ENCODE assay signal across 1 cellular context in the genomic region with DNA sequence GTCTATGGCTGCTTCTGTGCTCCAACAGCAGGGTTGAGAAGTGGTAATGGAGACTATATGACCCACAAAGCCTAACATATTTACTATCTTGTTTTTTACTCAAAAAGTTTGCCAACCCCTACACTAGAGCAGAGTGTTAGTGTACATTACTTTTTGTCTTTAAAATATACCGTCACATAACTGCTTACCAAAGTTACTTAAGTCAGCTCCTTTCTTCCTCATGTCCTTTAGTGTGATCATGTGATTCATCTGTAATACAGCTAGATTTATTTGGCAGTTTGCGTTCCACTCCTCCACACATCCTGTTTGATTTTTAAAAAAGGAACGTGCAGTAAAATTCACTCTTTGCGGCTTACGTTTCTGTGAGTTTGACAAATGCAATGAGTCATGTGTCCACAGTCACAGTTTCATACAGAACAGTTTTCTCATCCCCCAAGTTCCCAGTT.
A peak's percentile ranks its signal among the peaks of the same experiment; 100 is the strongest.
TF ChIP-seq lines count a peak whose summit lies in the region.

No MANE protein-coding gene starts in this region.

TF ChIP-seq in GM12878, 131 proteins besides CTCF, POLR2A, EP300 and RAD21 (continued from another document):
- TF ChIP-seq, protein P1, sequence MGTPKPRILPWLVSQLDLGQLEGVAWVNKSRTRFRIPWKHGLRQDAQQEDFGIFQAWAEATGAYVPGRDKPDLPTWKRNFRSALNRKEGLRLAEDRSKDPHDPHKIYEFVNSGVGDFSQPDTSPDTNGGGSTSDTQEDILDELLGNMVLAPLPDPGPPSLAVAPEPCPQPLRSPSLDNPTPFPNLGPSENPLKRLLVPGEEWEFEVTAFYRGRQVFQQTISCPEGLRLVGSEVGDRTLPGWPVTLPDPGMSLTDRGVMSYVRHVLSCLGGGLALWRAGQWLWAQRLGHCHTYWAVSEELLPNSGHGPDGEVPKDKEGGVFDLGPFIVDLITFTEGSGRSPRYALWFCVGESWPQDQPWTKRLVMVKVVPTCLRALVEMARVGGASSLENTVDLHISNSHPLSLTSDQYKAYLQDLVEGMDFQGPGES (IDR thresholded peaks at IDR 0.05), result no peak
- 0 out of 2 replicates have a peak, but pooled peaks have one; percentile 63 for TF ChIP-seq ASH2L (IDR thresholded peaks at IDR 0.05; ENCODE audit: borderline replicate concordance, low read depth)
- peak; percentile 44; the same call in 1 of the 2 replicates for TF ChIP-seq NFIC (IDR thresholded peaks at IDR 0.05; ENCODE audit: low read depth, low read length)
- TF ChIP-seq CREB1 (IDR thresholded peaks at IDR 0.05; ENCODE audit: low read depth), result no peak
- TF ChIP-seq MYB (IDR thresholded peaks at IDR 0.05; ENCODE audit: borderline replicate concordance, low read depth, low read length), result no peak
- TF ChIP-seq TAF1 (IDR thresholded peaks at IDR 0.05; ENCODE audit: borderline replicate concordance, low read depth, low read length), result no peak
- TF ChIP-seq SUPT20H (IDR thresholded peaks at IDR 0.05; ENCODE audit: borderline replicate concordance, control insufficient read depth, low read depth, low read length), result no peak
- TF ChIP-seq, protein P2, sequence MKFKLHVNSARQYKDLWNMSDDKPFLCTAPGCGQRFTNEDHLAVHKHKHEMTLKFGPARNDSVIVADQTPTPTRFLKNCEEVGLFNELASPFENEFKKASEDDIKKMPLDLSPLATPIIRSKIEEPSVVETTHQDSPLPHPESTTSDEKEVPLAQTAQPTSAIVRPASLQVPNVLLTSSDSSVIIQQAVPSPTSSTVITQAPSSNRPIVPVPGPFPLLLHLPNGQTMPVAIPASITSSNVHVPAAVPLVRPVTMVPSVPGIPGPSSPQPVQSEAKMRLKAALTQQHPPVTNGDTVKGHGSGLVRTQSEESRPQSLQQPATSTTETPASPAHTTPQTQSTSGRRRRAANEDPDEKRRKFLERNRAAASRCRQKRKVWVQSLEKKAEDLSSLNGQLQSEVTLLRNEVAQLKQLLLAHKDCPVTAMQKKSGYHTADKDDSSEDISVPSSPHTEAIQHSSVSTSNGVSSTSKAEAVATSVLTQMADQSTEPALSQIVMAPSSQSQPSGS (IDR thresholded peaks at IDR 0.05; ENCODE audit: low read length), result peak; percentile 57
- TF ChIP-seq RB1 (IDR thresholded peaks at IDR 0.05; ENCODE audit: borderline replicate concordance), result no peak
- no peak for TF ChIP-seq SMARCA5 (IDR thresholded peaks at IDR 0.05)
- no peak for TF ChIP-seq SUZ12 (IDR thresholded peaks at IDR 0.05; ENCODE audit: unreplicated experiment)
- no peak for TF ChIP-seq EED (IDR thresholded peaks at IDR 0.05; ENCODE audit: low read depth)
- TF ChIP-seq NFXL1 (IDR thresholded peaks at IDR 0.05; ENCODE audit: borderline replicate concordance), result no peak
- TF ChIP-seq CHD2 (IDR thresholded peaks at IDR 0.05; ENCODE audit: borderline replicate concordance, low read depth, low read length), result no peak
- no peak for TF ChIP-seq LARP7 (IDR thresholded peaks at IDR 0.05)
- TF ChIP-seq, protein P3, sequence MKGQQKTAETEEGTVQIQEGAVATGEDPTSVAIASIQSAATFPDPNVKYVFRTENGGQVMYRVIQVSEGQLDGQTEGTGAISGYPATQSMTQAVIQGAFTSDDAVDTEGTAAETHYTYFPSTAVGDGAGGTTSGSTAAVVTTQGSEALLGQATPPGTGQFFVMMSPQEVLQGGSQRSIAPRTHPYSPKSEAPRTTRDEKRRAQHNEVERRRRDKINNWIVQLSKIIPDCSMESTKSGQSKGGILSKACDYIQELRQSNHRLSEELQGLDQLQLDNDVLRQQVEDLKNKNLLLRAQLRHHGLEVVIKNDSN (IDR thresholded peaks at IDR 0.05; ENCODE audit: borderline replicate concordance, extremely low read length, insufficient read depth, low read depth, low read length), result peak; percentile 5
- TF ChIP-seq, protein P4, sequence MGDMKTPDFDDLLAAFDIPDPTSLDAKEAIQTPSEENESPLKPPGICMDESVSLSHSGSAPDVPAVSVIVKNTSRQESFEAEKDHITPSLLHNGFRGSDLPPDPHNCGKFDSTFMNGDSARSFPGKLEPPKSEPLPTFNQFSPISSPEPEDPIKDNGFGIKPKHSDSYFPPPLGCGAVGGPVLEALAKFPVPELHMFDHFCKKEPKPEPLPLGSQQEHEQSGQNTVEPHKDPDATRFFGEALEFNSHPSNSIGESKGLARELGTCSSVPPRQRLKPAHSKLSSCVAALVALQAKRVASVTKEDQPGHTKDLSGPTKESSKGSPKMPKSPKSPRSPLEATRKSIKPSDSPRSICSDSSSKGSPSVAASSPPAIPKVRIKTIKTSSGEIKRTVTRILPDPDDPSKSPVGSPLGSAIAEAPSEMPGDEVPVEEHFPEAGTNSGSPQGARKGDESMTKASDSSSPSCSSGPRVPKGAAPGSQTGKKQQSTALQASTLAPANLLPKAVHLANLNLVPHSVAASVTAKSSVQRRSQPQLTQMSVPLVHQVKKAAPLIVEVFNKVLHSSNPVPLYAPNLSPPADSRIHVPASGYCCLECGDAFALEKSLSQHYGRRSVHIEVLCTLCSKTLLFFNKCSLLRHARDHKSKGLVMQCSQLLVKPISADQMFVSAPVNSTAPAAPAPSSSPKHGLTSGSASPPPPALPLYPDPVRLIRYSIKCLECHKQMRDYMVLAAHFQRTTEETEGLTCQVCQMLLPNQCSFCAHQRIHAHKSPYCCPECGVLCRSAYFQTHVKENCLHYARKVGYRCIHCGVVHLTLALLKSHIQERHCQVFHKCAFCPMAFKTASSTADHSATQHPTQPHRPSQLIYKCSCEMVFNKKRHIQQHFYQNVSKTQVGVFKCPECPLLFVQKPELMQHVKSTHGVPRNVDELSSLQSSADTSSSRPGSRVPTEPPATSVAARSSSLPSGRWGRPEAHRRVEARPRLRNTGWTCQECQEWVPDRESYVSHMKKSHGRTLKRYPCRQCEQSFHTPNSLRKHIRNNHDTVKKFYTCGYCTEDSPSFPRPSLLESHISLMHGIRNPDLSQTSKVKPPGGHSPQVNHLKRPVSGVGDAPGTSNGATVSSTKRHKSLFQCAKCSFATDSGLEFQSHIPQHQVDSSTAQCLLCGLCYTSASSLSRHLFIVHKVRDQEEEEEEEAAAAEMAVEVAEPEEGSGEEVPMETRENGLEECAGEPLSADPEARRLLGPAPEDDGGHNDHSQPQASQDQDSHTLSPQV (IDR thresholded peaks at IDR 0.05), result no peak
- TF ChIP-seq, protein P5, sequence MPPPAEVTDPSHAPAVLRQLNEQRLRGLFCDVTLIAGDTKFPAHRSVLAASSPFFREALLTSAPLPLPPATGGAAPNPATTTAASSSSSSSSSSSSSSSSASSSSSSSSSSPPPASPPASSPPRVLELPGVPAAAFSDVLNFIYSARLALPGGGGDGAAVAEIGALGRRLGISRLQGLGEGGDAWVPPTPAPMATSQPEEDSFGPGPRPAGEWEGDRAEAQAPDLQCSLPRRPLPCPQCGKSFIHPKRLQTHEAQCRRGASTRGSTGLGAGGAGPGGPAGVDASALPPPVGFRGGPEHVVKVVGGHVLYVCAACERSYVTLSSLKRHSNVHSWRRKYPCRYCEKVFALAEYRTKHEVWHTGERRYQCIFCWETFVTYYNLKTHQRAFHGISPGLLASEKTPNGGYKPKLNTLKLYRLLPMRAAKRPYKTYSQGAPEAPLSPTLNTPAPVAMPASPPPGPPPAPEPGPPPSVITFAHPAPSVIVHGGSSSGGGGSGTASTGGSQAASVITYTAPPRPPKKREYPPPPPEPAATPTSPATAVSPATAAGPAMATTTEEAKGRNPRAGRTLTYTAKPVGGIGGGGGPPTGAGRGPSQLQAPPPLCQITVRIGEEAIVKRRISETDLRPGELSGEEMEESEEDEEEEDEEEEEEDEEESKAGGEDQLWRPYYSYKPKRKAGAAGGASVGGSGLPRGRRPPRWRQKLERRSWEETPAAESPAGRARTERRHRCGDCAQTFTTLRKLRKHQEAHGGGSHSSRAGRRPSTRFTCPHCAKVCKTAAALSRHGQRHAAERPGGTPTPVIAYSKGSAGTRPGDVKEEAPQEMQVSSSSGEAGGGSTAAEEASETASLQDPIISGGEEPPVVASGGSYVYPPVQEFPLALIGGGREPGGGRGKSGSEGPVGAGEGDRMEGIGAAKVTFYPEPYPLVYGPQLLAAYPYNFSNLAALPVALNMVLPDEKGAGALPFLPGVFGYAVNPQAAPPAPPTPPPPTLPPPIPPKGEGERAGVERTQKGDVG (CRISPR knock-in tag; IDR thresholded peaks at IDR 0.05), result no peak
- no peak for TF ChIP-seq EGR1 (IDR thresholded peaks at IDR 0.05; ENCODE audit: borderline replicate concordance in 1 of 2, low read depth in 2 of 2, low read length in 2 of 2)
- peak; percentile 62; the same call in 1 of the 2 replicates for TF ChIP-seq FOXM1 (IDR thresholded peaks at IDR 0.05; ENCODE audit: low read depth, low read length)
- TF ChIP-seq BCL11A (IDR thresholded peaks at IDR 0.05; ENCODE audit: low read depth, low read length), result no peak
- no peak for TF ChIP-seq ZNF384 (IDR thresholded peaks at IDR 0.05; ENCODE audit: borderline replicate concordance, low read depth, low read length)
- peak; percentile 72 to 76; a peak in 3 of 4 replicates for TF ChIP-seq BHLHE40 (IDR thresholded peaks at IDR 0.05; ENCODE audit: borderline replicate concordance in 1 of 2, low read depth in 2 of 2, low read length in 1 of 2)
- TF ChIP-seq MEF2B (IDR thresholded peaks at IDR 0.05; ENCODE audit: partially characterized antibody, poor library complexity, severe bottlenecking), result no peak
- no peak for TF ChIP-seq STAT3 (IDR thresholded peaks at IDR 0.05; ENCODE audit: low read depth, low read length)
- TF ChIP-seq ZNF274 (IDR thresholded peaks at IDR 0.05; ENCODE audit: insufficient read depth, insufficient read length), result no peak
- no peak for TF ChIP-seq BACH1 (IDR thresholded peaks at IDR 0.05; ENCODE audit: borderline replicate concordance)
- peak; percentile 75 for TF ChIP-seq RAD51 (IDR thresholded peaks at IDR 0.05)
- TF ChIP-seq IKZF1 (conservative IDR thresholded peaks at IDR 0.05), result no peak
- no peak for TF ChIP-seq PAX8 (IDR thresholded peaks at IDR 0.05)
- TF ChIP-seq SPI1 (IDR thresholded peaks at IDR 0.05; ENCODE audit: borderline replicate concordance, insufficient read depth, low read depth, low read length), result no peak
- 0 out of 2 replicates have a peak, but pooled peaks have one; percentile 18 for TF ChIP-seq CREM (IDR thresholded peaks at IDR 0.05; ENCODE audit: low read depth)
- no peak for TF ChIP-seq CEBPB (IDR thresholded peaks at IDR 0.05; ENCODE audit: borderline replicate concordance in 1 of 2, low read depth in 2 of 2, low read length in 2 of 2)
- 0 out of 2 replicates have a peak, but pooled peaks have one; percentile 43 for TF ChIP-seq MEF2A (IDR thresholded peaks at IDR 0.05; ENCODE audit: insufficient read depth, low read depth, low read length)
- TF ChIP-seq RUNX3 (IDR thresholded peaks at IDR 0.05; ENCODE audit: low read length), result peak; percentile 71
- TF ChIP-seq CBX5 (IDR thresholded peaks at IDR 0.05; ENCODE audit: low read depth), result no peak
- TF ChIP-seq, protein P6, sequence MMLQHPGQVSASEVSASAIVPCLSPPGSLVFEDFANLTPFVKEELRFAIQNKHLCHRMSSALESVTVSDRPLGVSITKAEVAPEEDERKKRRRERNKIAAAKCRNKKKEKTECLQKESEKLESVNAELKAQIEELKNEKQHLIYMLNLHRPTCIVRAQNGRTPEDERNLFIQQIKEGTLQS (IDR thresholded peaks at IDR 0.05; ENCODE audit: borderline replicate concordance, extremely low read depth, low read depth, low read length), result no peak
- TF ChIP-seq, protein P7, sequence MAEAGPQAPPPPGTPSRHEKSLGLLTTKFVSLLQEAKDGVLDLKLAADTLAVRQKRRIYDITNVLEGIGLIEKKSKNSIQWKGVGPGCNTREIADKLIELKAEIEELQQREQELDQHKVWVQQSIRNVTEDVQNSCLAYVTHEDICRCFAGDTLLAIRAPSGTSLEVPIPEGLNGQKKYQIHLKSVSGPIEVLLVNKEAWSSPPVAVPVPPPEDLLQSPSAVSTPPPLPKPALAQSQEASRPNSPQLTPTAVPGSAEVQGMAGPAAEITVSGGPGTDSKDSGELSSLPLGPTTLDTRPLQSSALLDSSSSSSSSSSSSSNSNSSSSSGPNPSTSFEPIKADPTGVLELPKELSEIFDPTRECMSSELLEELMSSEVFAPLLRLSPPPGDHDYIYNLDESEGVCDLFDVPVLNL (IDR thresholded peaks at IDR 0.05; ENCODE audit: low read depth, low read length), result no peak
- TF ChIP-seq, protein P8, sequence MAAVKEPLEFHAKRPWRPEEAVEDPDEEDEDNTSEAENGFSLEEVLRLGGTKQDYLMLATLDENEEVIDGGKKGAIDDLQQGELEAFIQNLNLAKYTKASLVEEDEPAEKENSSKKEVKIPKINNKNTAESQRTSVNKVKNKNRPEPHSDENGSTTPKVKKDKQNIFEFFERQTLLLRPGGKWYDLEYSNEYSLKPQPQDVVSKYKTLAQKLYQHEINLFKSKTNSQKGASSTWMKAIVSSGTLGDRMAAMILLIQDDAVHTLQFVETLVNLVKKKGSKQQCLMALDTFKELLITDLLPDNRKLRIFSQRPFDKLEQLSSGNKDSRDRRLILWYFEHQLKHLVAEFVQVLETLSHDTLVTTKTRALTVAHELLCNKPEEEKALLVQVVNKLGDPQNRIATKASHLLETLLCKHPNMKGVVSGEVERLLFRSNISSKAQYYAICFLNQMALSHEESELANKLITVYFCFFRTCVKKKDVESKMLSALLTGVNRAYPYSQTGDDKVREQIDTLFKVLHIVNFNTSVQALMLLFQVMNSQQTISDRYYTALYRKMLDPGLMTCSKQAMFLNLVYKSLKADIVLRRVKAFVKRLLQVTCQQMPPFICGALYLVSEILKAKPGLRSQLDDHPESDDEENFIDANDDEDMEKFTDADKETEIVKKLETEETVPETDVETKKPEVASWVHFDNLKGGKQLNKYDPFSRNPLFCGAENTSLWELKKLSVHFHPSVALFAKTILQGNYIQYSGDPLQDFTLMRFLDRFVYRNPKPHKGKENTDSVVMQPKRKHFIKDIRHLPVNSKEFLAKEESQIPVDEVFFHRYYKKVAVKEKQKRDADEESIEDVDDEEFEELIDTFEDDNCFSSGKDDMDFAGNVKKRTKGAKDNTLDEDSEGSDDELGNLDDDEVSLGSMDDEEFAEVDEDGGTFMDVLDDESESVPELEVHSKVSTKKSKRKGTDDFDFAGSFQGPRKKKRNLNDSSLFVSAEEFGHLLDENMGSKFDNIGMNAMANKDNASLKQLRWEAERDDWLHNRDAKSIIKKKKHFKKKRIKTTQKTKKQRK (IDR thresholded peaks at IDR 0.05; ENCODE audit: low read depth, low read length), result no peak
